Comparison of ENCODE assay signal across 9 cellular contexts in the genomic region with DNA sequence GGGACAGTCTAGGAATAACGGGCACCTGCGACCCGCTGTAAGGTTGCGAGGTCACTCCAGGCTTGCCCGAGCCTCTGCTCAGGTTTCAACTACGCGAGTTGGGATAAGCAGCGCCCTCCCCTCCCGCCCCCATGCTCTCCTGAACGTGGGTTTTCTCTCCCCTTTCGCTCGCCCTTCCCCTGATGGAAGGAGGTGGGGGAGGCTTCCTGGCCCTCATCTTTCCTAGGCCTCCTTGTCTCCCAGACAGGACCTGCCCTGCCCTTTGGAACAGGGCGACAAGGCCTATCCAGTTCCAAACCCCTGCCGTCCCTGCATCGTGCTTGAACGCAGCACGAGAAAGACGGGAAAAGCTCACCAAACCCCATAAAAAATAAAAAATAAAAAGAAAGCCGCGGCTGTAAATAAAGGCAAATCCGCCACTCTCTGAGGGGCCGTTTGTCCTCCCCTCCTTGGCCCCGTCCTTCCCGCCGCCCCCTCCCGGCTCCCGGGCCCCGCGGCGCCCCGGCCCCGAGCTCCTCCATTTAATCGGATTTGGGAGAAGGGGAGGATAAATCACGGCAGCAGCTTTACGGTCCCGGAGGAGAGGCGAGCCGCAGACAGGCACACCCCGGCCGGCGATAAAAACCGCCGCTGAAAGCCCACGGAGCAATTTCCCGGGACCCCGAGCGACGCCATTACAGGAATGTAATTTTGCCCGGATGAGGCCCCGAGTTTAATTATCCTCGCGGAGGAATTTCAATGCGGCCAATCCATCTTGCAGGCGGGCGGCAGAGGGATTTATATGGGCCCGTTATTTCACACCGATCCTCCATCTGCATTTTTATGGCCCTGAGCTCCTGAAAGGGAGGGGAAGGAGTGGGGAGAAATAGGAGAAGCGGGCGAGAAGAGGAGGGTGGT. TPM values are rescaled to one million over a fixed set of nuclear protein-coding genes. Genes with fewer than 3 reads are reported as not detected.
DNase-seq lines count a peak whose midpoint lies in the region; ATAC-seq and TF ChIP-seq lines count a peak whose summit lies in the region.
"Had no signal": no experiment of that assay in that cellular context is flagged by ENCODE, and none has a peak within 500 bp of the region (broad histone marks: within the 10 kb centered on the region; RNA-seq: fewer than 3 reads in every experiment).

No MANE protein-coding gene starts in this region.

- H3K4me1 ChIP-seq in CD4-positive, CD25-positive, alpha-beta regulatory T cell (ENCODE audit: control insufficient read depth, insufficient read depth, low read length, poor library complexity, severe bottlenecking): peaks cover 24% of the 10 kb centered on the region
- H3K4me1 ChIP-seq in Loucy (ENCODE audit: insufficient read depth, low read length, poor library complexity, severe bottlenecking) (peaks cover 29% of the 10 kb centered on the region), upper lobe of right lung (peaks cover 19% of the 10 kb centered on the region)
- H3K4me1 ChIP-seq in naive thymus-derived CD4-positive, alpha-beta T cell (ENCODE audit: control insufficient read depth in 2 of 2, insufficient read depth in 2 of 2, low read length in 2 of 2): peaks cover 7 to 21% of the 10 kb centered on the region in 2 donors

- H3K9ac ChIP-seq in Loucy (ENCODE audit: low read depth, low read length, poor library complexity, severe bottlenecking): peak overlapping the region; percentile 97

- peak overlapping the region; percentile 80 for H3K4me2 ChIP-seq in Loucy (ENCODE audit: low read depth, low read length, poor library complexity, severe bottlenecking)

- H3K27me3 ChIP-seq in CD4-positive, CD25-positive, alpha-beta regulatory T cell (ENCODE audit: control insufficient read depth, insufficient read depth, low read length): peaks cover 20% of the 10 kb centered on the region
- H3K27me3 ChIP-seq in Loucy (ENCODE audit: insufficient read depth, low read length, poor library complexity, severe bottlenecking): no peaks in the 10 kb centered on the region
- no peaks in the 10 kb centered on the region for H3K27me3 ChIP-seq in naive thymus-derived CD4-positive, alpha-beta T cell (ENCODE audit: control insufficient read depth in 2 of 2, insufficient read depth in 2 of 2, low read length in 2 of 2)
- H3K27me3 ChIP-seq in upper lobe of right lung: no peaks in the 10 kb centered on the region

- H3K79me2 ChIP-seq in Loucy (ENCODE audit: insufficient read depth, low read length): peaks cover 37% of the 10 kb centered on the region

- peaks cover 9% of the 10 kb centered on the region for H3K36me3 Mint-ChIP-seq in CD4-positive, CD25-positive, alpha-beta regulatory T cell
- peaks cover 42% of the 10 kb centered on the region for H3K36me3 Mint-ChIP-seq in activated T-helper 17 cell treated with anti-CD3 and anti-CD28 coated beads, Interleukin-2, amount 50 U/mL, for 72 hours (ENCODE audit: low read depth)
- H3K36me3 Mint-ChIP-seq in naive thymus-derived CD4-positive, alpha-beta T cell: peaks cover 0 to 12% (median 4%) of the 10 kb centered on the region in 5 donors

- H3K4me3 ChIP-seq in CD4-positive, CD25-positive, alpha-beta regulatory T cell (ENCODE audit: low read depth, low read length): peak overlapping the region; percentile 90
- H3K4me3 ChIP-seq in Loucy (ENCODE audit: low read length, poor library complexity, severe bottlenecking) (peak overlapping the region; percentile 86), fibroblast of villous mesenchyme (ENCODE audit: low read depth, low read length) (peak overlapping the region; percentile 30), upper lobe of right lung (peak overlapping the region; percentile 83)
- H3K4me3 ChIP-seq in naive thymus-derived CD4-positive, alpha-beta T cell (ENCODE audit: low read length): peak overlapping the region; percentile 64

- TF ChIP-seq CTCF in Loucy (conservative IDR thresholded peaks at IDR 0.05; ENCODE audit: low read length): no peak
- no peak for TF ChIP-seq CTCF in fibroblast of villous mesenchyme (IDR thresholded peaks at IDR 0.05; ENCODE audit: insufficient read depth, low read depth, low read length)
- TF ChIP-seq CTCF in upper lobe of right lung (IDR thresholded peaks at IDR 0.05): no peak

- no peak overlapping the region for H3K27ac ChIP-seq in CD4-positive, CD25-positive, alpha-beta regulatory T cell (ENCODE audit: insufficient read depth, low read length, poor library complexity, severe bottlenecking)
- peak overlapping the region; percentile 44 for H3K27ac ChIP-seq in naive thymus-derived CD4-positive, alpha-beta T cell (ENCODE audit: low read depth, low read length)
- H3K27ac ChIP-seq in upper lobe of right lung: peak overlapping the region; percentile 93

- POLR2A ChIA-PET in naive thymus-derived CD4-positive, alpha-beta T cell (lab: Charles Lee): interaction anchor here (0.6 to 2.5 kb wide), 9 partner anchors 15 to 298 kb away, joined by 3 to 9 read pairs (median 4); partner anchors contain the start of genes CALCOCO1 and SP1

- H3K36me3 ChIP-seq in CD4-positive, CD25-positive, alpha-beta regulatory T cell (ENCODE audit: control insufficient read depth, insufficient read depth, low read length): peaks cover 8% of the 10 kb centered on the region
- H3K36me3 ChIP-seq in Loucy (ENCODE audit: insufficient read depth, low read length) (peaks cover 6% of the 10 kb centered on the region; the same call in 1 of the 2 replicates), upper lobe of right lung (peaks cover 22% of the 10 kb centered on the region)
- peaks cover 0 to 15% (median 0%) of the 10 kb centered on the region in 3 experiments for H3K36me3 ChIP-seq in naive thymus-derived CD4-positive, alpha-beta T cell (ENCODE audit: control insufficient read depth in 2 of 3, insufficient read depth in 3 of 3, low read length in 3 of 3)

- peak overlapping the region; percentile 91 to 95 (median 92) for H3K4me3 Mint-ChIP-seq in CD4-positive, CD25-positive, alpha-beta regulatory T cell
- peak overlapping the region; percentile 94 for H3K4me3 Mint-ChIP-seq in activated T-helper 17 cell treated with anti-CD3 and anti-CD28 coated beads, Interleukin-2, amount 50 U/mL, for 72 hours
- H3K4me3 Mint-ChIP-seq in naive thymus-derived CD4-positive, alpha-beta T cell: peak overlapping the region; percentile 91 to 99 (median 94)

- no peaks in the 10 kb centered on the region for H4K20me1 ChIP-seq in Loucy (ENCODE audit: insufficient read depth, low read length, poor library complexity, severe bottlenecking)

- H3K9me3 ChIP-seq in CD4-positive, CD25-positive, alpha-beta regulatory T cell (ENCODE audit: control insufficient read depth in 2 of 2, low read length in 2 of 2): no peaks in the 10 kb centered on the region
- H3K9me3 ChIP-seq in Loucy (ENCODE audit: insufficient read depth, low read depth, low read length) (no peaks in the 10 kb centered on the region), upper lobe of right lung (no peaks in the 10 kb centered on the region)
- no peaks in the 10 kb centered on the region for H3K9me3 ChIP-seq in naive thymus-derived CD4-positive, alpha-beta T cell (ENCODE audit: control insufficient read depth in 2 of 3, low read length in 3 of 3)
- H3K9me3 ChIP-seq: HAP-1 had no signal

- H3K9me2 ChIP-seq in Loucy (replicated peaks; ENCODE audit: low read depth, low read length): no peaks in the 10 kb centered on the region

- peak overlapping the region in 2 of 3 donors; percentile 34 to 96 for H3K27ac Mint-ChIP-seq in CD4-positive, CD25-positive, alpha-beta regulatory T cell
- peak overlapping the region; percentile 95 for H3K27ac Mint-ChIP-seq in activated T-helper 17 cell treated with anti-CD3 and anti-CD28 coated beads, Interleukin-2, amount 50 U/mL, for 72 hours
- H3K27ac Mint-ChIP-seq in naive thymus-derived CD4-positive, alpha-beta T cell: peak overlapping the region in 8 of 9 donors; percentile 19 to 97 (median 75)

- CTCF ChIA-PET in naive thymus-derived CD4-positive, alpha-beta T cell (lab: Charles Lee): interaction anchor here (1.1 to 4.6 kb wide), 7 partner anchors 13 to 514 kb away, joined by 3 to 37 read pairs (median 5); no protein-coding TSS in a partner anchor

- peaks cover 30% of the 10 kb centered on the region for H3K27me3 Mint-ChIP-seq in CD4-positive, CD25-positive, alpha-beta regulatory T cell
- peaks cover 15% of the 10 kb centered on the region for H3K27me3 Mint-ChIP-seq in activated T-helper 17 cell treated with anti-CD3 and anti-CD28 coated beads, Interleukin-2, amount 50 U/mL, for 72 hours
- peaks cover 16 to 36% (median 21%) of the 10 kb centered on the region in 5 donors for H3K27me3 Mint-ChIP-seq in naive thymus-derived CD4-positive, alpha-beta T cell

- peak in 2 of 3 donors; percentile 4 to 26 for DNase-seq in CD4-positive, CD25-positive, alpha-beta regulatory T cell
- peak; percentile 36 for DNase-seq in fibroblast of villous mesenchyme (ENCODE audit: low read depth)
- peak in 2 of 9 donors; percentile 9 to 39 for DNase-seq in naive thymus-derived CD4-positive, alpha-beta T cell
- peak; percentile 73 for DNase-seq in upper lobe of right lung
- no peak for DNase-seq in H4 (ENCODE audit: low spot score)

- intact Hi-C loops in naive thymus-derived CD4-positive, alpha-beta T cell (cut with micrococcal nuclease): loop anchor here (1.0 to 5.0 kb wide), 15 partner anchors 18 to 820 kb away; partner anchors contain the start of genes ATF7 (in 2 of the 2), CALCOCO1 (in 2 of the 2), EIF4B (in 2 of the 2) and PFDN5 (in 2 of the 2)
- intact Hi-C loops in upper lobe of right lung (cut with DNase I): no loop called here

- no peaks in the 10 kb centered on the region for H3K9me3 Mint-ChIP-seq in CD4-positive, CD25-positive, alpha-beta regulatory T cell
- H3K9me3 Mint-ChIP-seq in activated T-helper 17 cell treated with anti-CD3 and anti-CD28 coated beads, Interleukin-2, amount 50 U/mL, for 72 hours: no peaks in the 10 kb centered on the region
- H3K9me3 Mint-ChIP-seq in naive thymus-derived CD4-positive, alpha-beta T cell: no peaks in the 10 kb centered on the region

- H3K4me1 Mint-ChIP-seq in CD4-positive, CD25-positive, alpha-beta regulatory T cell: peaks cover 4 to 32% (median 23%) of the 10 kb centered on the region in 4 donors
- peaks cover 9% of the 10 kb centered on the region for H3K4me1 Mint-ChIP-seq in activated T-helper 17 cell treated with anti-CD3 and anti-CD28 coated beads, Interleukin-2, amount 50 U/mL, for 72 hours
- peaks cover 16 to 30% (median 24%) of the 10 kb centered on the region in 7 donors for H3K4me1 Mint-ChIP-seq in naive thymus-derived CD4-positive, alpha-beta T cell

- no peaks in the 10 kb centered on the region for H3F3A ChIP-seq in Loucy (ENCODE audit: low read depth)

- no peak for ATAC-seq in CD4-positive, CD25-positive, alpha-beta regulatory T cell (ENCODE audit: low read depth in 2 of 2)
- peak; percentile 6 for ATAC-seq in activated T-helper 17 cell treated with anti-CD3 and anti-CD28 coated beads, Interleukin-2, amount 50 U/mL, for 72 hours (replicated peaks)
- ATAC-seq in naive thymus-derived CD4-positive, alpha-beta T cell: no peak
- ATAC-seq in upper lobe of right lung: peak; percentile 23
- ATAC-seq in HG03025 (IDR thresholded peaks at IDR 0.05; ENCODE audit: low FRiP score, unreplicated experiment): no peak

- H2AFZ ChIP-seq in Loucy (ENCODE audit: low read length): peak overlapping the region; percentile 95

RNA-seq across cellular contexts. Expression of gene ATP5MC2, which starts 1.1 kb away (rescaled TPM):
- 228 TPM for total RNA-seq in CD4-positive, CD25-positive, alpha-beta regulatory T cell
- polyA plus RNA-seq in CD4-positive, CD25-positive, alpha-beta regulatory T cell: 100 to 1,000 TPM; 577 to 700 (median 672) TPM
- total RNA-seq in activated T-helper 17 cell treated with anti-CD3 and anti-CD28 coated beads, Interleukin-2, amount 50 U/mL, for 72 hours: 100 to 1,000 TPM; 278 to 324 TPM
- total RNA-seq in fibroblast of villous mesenchyme (70.8 and 72.2 TPM in 2 replicates), upper lobe of right lung (236 TPM)
- 100 to 1,000 TPM; 237 to 332 (median 275) TPM for total RNA-seq in naive thymus-derived CD4-positive, alpha-beta T cell
- polyA plus RNA-seq in naive thymus-derived CD4-positive, alpha-beta T cell: 100 to 1,000 TPM; 586 to 659 TPM
- total RNA-seq in H4 (2014; rRNA removed; shearing (Covaris generic)): 391 and 444 TPM in 2 replicates

RNA-seq across cellular contexts. Expression of gene CALCOCO1, which starts 50.3 kb away (rescaled TPM):
- 209 TPM for total RNA-seq in CD4-positive, CD25-positive, alpha-beta regulatory T cell
- 100 to 1,000 TPM in 3 of 4 donors, 10 to 100 TPM in 1; 91.5 to 119 (median 112) TPM for polyA plus RNA-seq in CD4-positive, CD25-positive, alpha-beta regulatory T cell
- total RNA-seq in activated T-helper 17 cell treated with anti-CD3 and anti-CD28 coated beads, Interleukin-2, amount 50 U/mL, for 72 hours: 100 to 1,000 TPM in 1 of 2 donors, 10 to 100 TPM in 1; 29.6 to 118 TPM
- total RNA-seq in fibroblast of villous mesenchyme (78.2 and 84.4 TPM in 2 replicates), upper lobe of right lung (191 TPM)
- 100 to 1,000 TPM in 3 of 5 experiments, 10 to 100 TPM in 2; 66.1 to 175 (median 137) TPM for total RNA-seq in naive thymus-derived CD4-positive, alpha-beta T cell
- 10 to 100 TPM; 58.7 to 68.9 TPM for polyA plus RNA-seq in naive thymus-derived CD4-positive, alpha-beta T cell
- 24.3 and 33.5 TPM in 2 replicates for total RNA-seq in H4 (2014; rRNA removed; shearing (Covaris generic))

RNA-seq across cellular contexts. Expression of gene ATF7, which starts 50.8 kb away (rescaled TPM):
- 41.0 TPM for total RNA-seq in CD4-positive, CD25-positive, alpha-beta regulatory T cell
- 10 to 100 TPM; 11.6 to 16.7 (median 14.3) TPM for polyA plus RNA-seq in CD4-positive, CD25-positive, alpha-beta regulatory T cell
- total RNA-seq in activated T-helper 17 cell treated with anti-CD3 and anti-CD28 coated beads, Interleukin-2, amount 50 U/mL, for 72 hours: 10 to 100 TPM; 28.1 to 31.5 TPM
- total RNA-seq in fibroblast of villous mesenchyme (9.3 and 14.7 TPM in 2 replicates), upper lobe of right lung (54.0 TPM)
- total RNA-seq in naive thymus-derived CD4-positive, alpha-beta T cell: 10 to 100 TPM; 21.9 to 39.5 (median 30.9) TPM
- polyA plus RNA-seq in naive thymus-derived CD4-positive, alpha-beta T cell: 10 to 100 TPM; 14.5 to 14.9 TPM
- 6.1 and 12.4 TPM in 2 replicates for total RNA-seq in H4 (2014; rRNA removed; shearing (Covaris generic))

Comparison
In these comparisons a context has a peak if more than half of its experiments do, and no peak if none do; other contexts are left out.
1. ATAC-seq: peak in activated T-helper 17 cell treated with anti-CD3 and anti-CD28 coated beads, Interleukin-2, amount 50 U/mL, for 72 hours (single experiment) and upper lobe of right lung (single experiment); none in CD4-positive, CD25-positive, alpha-beta regulatory T cell (0 of 2), naive thymus-derived CD4-positive, alpha-beta T cell (single experiment) and HG03025 (single experiment).
2. H3K4me3 ChIP-seq: peak in every context shown above with its lines; median percentile 90 in CD4-positive, CD25-positive, alpha-beta regulatory T cell; 86 in Loucy; 83 in upper lobe of right lung; 64 in naive thymus-derived CD4-positive, alpha-beta T cell; 30 in fibroblast of villous mesenchyme.
3. Peak in every context shown above with its lines, with median percentiles within 50 percentile points of each other: H3K27ac Mint-ChIP-seq and H3K4me3 Mint-ChIP-seq.